In genomic region chr2:62596061-62596658, GRCh38 we compare ENCODE assay signal across 12 cellular contexts.
DNase-seq lines count a peak whose midpoint lies in the region; ATAC-seq, FAIRE-seq and TF ChIP-seq lines count a peak whose summit lies in the region.
"Had no signal": no experiment of that assay in that cellular context is flagged by ENCODE, and none has a peak within 500 bp of the region (broad histone marks: within the 10 kb centered on the region; RNA-seq: fewer than 3 reads in every experiment).

No MANE protein-coding gene starts in this region.

- DNase-seq in HCT116 (ENCODE audit: low read depth, low spot score) = no peak
- peak in 1 of 4 donors; percentile 43 for DNase-seq in body of pancreas
- no peak for DNase-seq in keratinocyte (ENCODE audit: low read depth, low spot score)
- no peak for DNase-seq in progenitor cell of endocrine pancreas (ENCODE audit: low spot score, unreplicated experiment)
- DNase-seq in NCI-H2171 treated with DMSO at 0.1 percent for 48 hours (lab: John Stamatoyannopoulos, UW) = no peak
- DNase-seq: C1 segment of cervical spinal cord; central memory CD4-positive, alpha-beta T cell; psoas muscle had no signal

- H4K20me1 ChIP-seq in HCT116 (ENCODE audit: insufficient read depth) (no peaks in the 10 kb centered on the region), keratinocyte (ENCODE audit: control insufficient read depth, extremely low read depth, insufficient read depth, low read length) (no peaks in the 10 kb centered on the region)

- intact Hi-C loops in HCT116 (cut with micrococcal nuclease) = no loop called here
- intact Hi-C loops in body of pancreas (cut with DNase I) = no loop called here

- 52 to 62% methylated on average over 2 of the region's 2 CpGs for WGBS in body of pancreas, 2 donors

- H3K4me1 Mint-ChIP-seq in progenitor cell of endocrine pancreas (ENCODE audit: low read depth) = no peaks in the 10 kb centered on the region

- H2AFZ ChIP-seq in ACC112 (ENCODE audit: low read length, unreplicated experiment) (peak overlapping the region; percentile 35), HCT116 (ENCODE audit: low read depth, low read length, poor library complexity, severe bottlenecking) (peak overlapping the region; percentile 10), keratinocyte (ENCODE audit: control insufficient read depth, low read length) (peak overlapping the region; percentile 12)

- H3K4me3 Mint-ChIP-seq in progenitor cell of endocrine pancreas (ENCODE audit: low read depth) = no peak overlapping the region

- H3K4me1 ChIP-seq in ACC112 (ENCODE audit: control insufficient read depth, insufficient read depth, low read length, unreplicated experiment) (peaks cover 16% of the 10 kb centered on the region), HCT116 (ENCODE audit: control insufficient read depth in 1 of 2, insufficient read depth in 2 of 2, low read length in 2 of 2) (no peaks in the 10 kb centered on the region), body of pancreas (peaks cover 11% of the 10 kb centered on the region), keratinocyte (ENCODE audit: control insufficient read depth, extremely low read depth, insufficient read depth, low read length) (peaks cover 8% of the 10 kb centered on the region)
- H3K4me1 ChIP-seq: psoas muscle had no signal

- no peak for TF ChIP-seq RAD21 in HCT116 (IDR thresholded peaks at IDR 0.05; ENCODE audit: low read depth)

- peak; percentile 61 for FAIRE-seq in keratinocyte (lab: Jason Lieb, UNC)
- FAIRE-seq: H1 had no signal

- H3K27ac ChIP-seq in ACC112 (ENCODE audit: low read depth, low read length) (peak overlapping the region; percentile 28; the same call in 1 of the 2 replicates), HCT116 (ENCODE audit: low read depth, low read length) (no peak overlapping the region), body of pancreas (peak overlapping the region; percentile 4 to 72 (median 38)), keratinocyte (ENCODE audit: control insufficient read depth, insufficient read depth, low read length) (no peak overlapping the region)
- H3K27ac ChIP-seq: psoas muscle had no signal

- no peaks in the 10 kb centered on the region for H3K9me2 ChIP-seq in HCT116 (ENCODE audit: insufficient read depth)

- dilution Hi-C loops in keratinocyte (cut with MboI; ENCODE audit: extremely low pct_ligation_motif_present, low sequenced_read_pairs) = no loop called here

- POLR2A ChIA-PET in HCT116 (lab: Charles Lee) = no interaction called here

- TF ChIP-seq POLR2A in HCT116 (IDR thresholded peaks at IDR 0.05; ENCODE audit: borderline replicate concordance, extremely low read depth, insufficient read depth, insufficient read length) = no peak
- no peak for TF ChIP-seq POLR2A in body of pancreas (IDR thresholded peaks at IDR 0.05)

- no peaks in the 10 kb centered on the region for H3K36me3 Mint-ChIP-seq in progenitor cell of endocrine pancreas (ENCODE audit: insufficient read depth)

- no peak overlapping the region for H3K27ac Mint-ChIP-seq in progenitor cell of endocrine pancreas

- H3K9me3 ChIP-seq in HCT116 (ENCODE audit: control insufficient read depth in 1 of 2, insufficient read depth in 1 of 2, low read depth in 1 of 2, low read length in 2 of 2) = no peaks in the 10 kb centered on the region
- no peaks in the 10 kb centered on the region for H3K9me3 ChIP-seq in body of pancreas
- H3K9me3 ChIP-seq in keratinocyte (ENCODE audit: control insufficient read depth, low read depth, low read length) = no peaks in the 10 kb centered on the region
- H3K9me3 ChIP-seq: psoas muscle had no signal

- no TSS peak for BruUV-seq in HCT116 (replicated peaks; lab: Mats Ljungman, UMichigan)

- RAD21 ChIA-PET in HCT116 (lab: Charles Lee; ENCODE audit: low non-redundant PET in 1 of 2, low total read pairs in 2 of 2, uncharacterized antibody in 2 of 2, unreplicated experiment in 2 of 2) = no interaction called here

- H3K4me3 ChIP-seq in ACC112 (ENCODE audit: low read depth, low read length) = no peak overlapping the region
- no peak overlapping the region for H3K4me3 ChIP-seq in HCT116 (replicated peaks in 1 of 2; ENCODE audit: low read depth in 1 of 2, low read length in 2 of 2)
- no peak overlapping the region for H3K4me3 ChIP-seq in body of pancreas
- no peak overlapping the region for H3K4me3 ChIP-seq in keratinocyte (ENCODE audit: control insufficient read depth in 2 of 3, extremely low read depth in 1 of 3, insufficient read depth in 2 of 3, low read depth in 1 of 3, low read length in 3 of 3)
- H3K4me3 ChIP-seq: psoas muscle had no signal

- no peaks in the 10 kb centered on the region for H3K9me1 ChIP-seq in keratinocyte (ENCODE audit: control insufficient read depth, extremely low read depth, insufficient read depth, low read length)

- no peak for ATAC-seq in HCT116
- ATAC-seq in body of pancreas = peak; percentile 80
- no peak for ATAC-seq in HG03175 (IDR thresholded peaks at IDR 0.05; ENCODE audit: unreplicated experiment)
- ATAC-seq in GM21737 (IDR thresholded peaks at IDR 0.05; ENCODE audit: unreplicated experiment) = no peak
- ATAC-seq: psoas muscle had no signal

- no peak overlapping the region for H3K4me2 ChIP-seq in HCT116 (ENCODE audit: low read length)
- H3K4me2 ChIP-seq in keratinocyte (ENCODE audit: control insufficient read depth, extremely low read depth, insufficient read depth, low read depth, low read length) = no peak overlapping the region

- TF ChIP-seq CTCF in HCT116 (IDR thresholded peaks at IDR 0.05 in 2 of 3, conservative IDR thresholded peaks at IDR 0.05 in 1 of 3; ENCODE audit: borderline replicate concordance in 1 of 3, insufficient read depth in 1 of 3, low read depth in 2 of 3, low read length in 2 of 3) (no peak), body of pancreas (IDR thresholded peaks at IDR 0.05) (no peak), keratinocyte (optimal IDR thresholded peaks at IDR 0.05 in 1 of 3, IDR thresholded peaks at IDR 0.05 in 1 of 3, conservative IDR thresholded peaks at IDR 0.05 in 1 of 3; ENCODE audit: extremely low read depth in 1 of 3, insufficient read depth in 2 of 3, low read length in 3 of 3) (no peak), progenitor cell of endocrine pancreas (IDR thresholded peaks at IDR 0.05; ENCODE audit: unreplicated experiment) (no peak)

- no peaks in the 10 kb centered on the region for H3K27me3 ChIP-seq in ACC112 (ENCODE audit: insufficient read depth, low read length)
- no peaks in the 10 kb centered on the region for H3K27me3 ChIP-seq in HCT116 (ENCODE audit: insufficient read depth, low read length)
- no peaks in the 10 kb centered on the region for H3K27me3 ChIP-seq in body of pancreas
- no peaks in the 10 kb centered on the region for H3K27me3 ChIP-seq in keratinocyte (ENCODE audit: control insufficient read depth, extremely low read depth, insufficient read depth, low read length)

- H3K36me3 ChIP-seq in ACC112 (ENCODE audit: insufficient read depth, low read length) (no peaks in the 10 kb centered on the region), HCT116 (ENCODE audit: control insufficient read depth in 1 of 2, insufficient read depth in 2 of 2, low read length in 2 of 2) (no peaks in the 10 kb centered on the region), body of pancreas (replicated peaks in 1 of 2; ENCODE audit: insufficient read depth in 1 of 2, low read depth in 2 of 2) (no peaks in the 10 kb centered on the region), keratinocyte (ENCODE audit: control insufficient read depth in 2 of 2, extremely low read depth in 1 of 2, insufficient read depth in 2 of 2, low read length in 2 of 2) (no peaks in the 10 kb centered on the region)

- H3K9ac ChIP-seq in HCT116 (ENCODE audit: low read length) (no peak overlapping the region), keratinocyte (ENCODE audit: control insufficient read depth, extremely low read depth, insufficient read depth, low read length) (no peak overlapping the region)

- CTCF ChIA-PET in HCT116 (lab: Charles Lee) = no interaction called here

- H3K9me3 Mint-ChIP-seq in progenitor cell of endocrine pancreas (ENCODE audit: low read depth) = peaks cover 3% of the 10 kb centered on the region

- no peaks in the 10 kb centered on the region for H3K27me3 Mint-ChIP-seq in progenitor cell of endocrine pancreas

- H3K79me2 ChIP-seq in ACC112 (ENCODE audit: control insufficient read depth, insufficient read depth, low read length, unreplicated experiment) (no peaks in the 10 kb centered on the region), HCT116 (ENCODE audit: insufficient read depth, low read length) (no peaks in the 10 kb centered on the region), keratinocyte (ENCODE audit: control insufficient read depth, insufficient read depth, low read length) (no peaks in the 10 kb centered on the region)

TF ChIP-seq in HCT116, 20 proteins besides CTCF, POLR2A, EP300 and RAD21:
- TF ChIP-seq SIN3A (IDR thresholded peaks at IDR 0.05; ENCODE audit: low read depth) (no peak), CBX3 (IDR thresholded peaks at IDR 0.05; ENCODE audit: low read depth) (no peak), JUND (IDR thresholded peaks at IDR 0.05) (no peak), TCF7L2 (IDR thresholded peaks at IDR 0.05; ENCODE audit: borderline replicate concordance, extremely low read depth, insufficient read depth, insufficient read length) (no peak), ZFX (IDR thresholded peaks at IDR 0.05) (no peak), YY1 (IDR thresholded peaks at IDR 0.05; ENCODE audit: extremely low read depth, insufficient replicate concordance, low read depth, low read length) (no peak), ELF1 (IDR thresholded peaks at IDR 0.05; ENCODE audit: borderline replicate concordance, low read depth) (no peak), CEBPB (IDR thresholded peaks at IDR 0.05; ENCODE audit: low read depth) (no peak), EZH2phosphoT487 (IDR thresholded peaks at IDR 0.05; ENCODE audit: borderline replicate concordance) (no peak), SP1 (IDR thresholded peaks at IDR 0.05; ENCODE audit: low read depth) (no peak)
- TF ChIP-seq, protein P1, sequence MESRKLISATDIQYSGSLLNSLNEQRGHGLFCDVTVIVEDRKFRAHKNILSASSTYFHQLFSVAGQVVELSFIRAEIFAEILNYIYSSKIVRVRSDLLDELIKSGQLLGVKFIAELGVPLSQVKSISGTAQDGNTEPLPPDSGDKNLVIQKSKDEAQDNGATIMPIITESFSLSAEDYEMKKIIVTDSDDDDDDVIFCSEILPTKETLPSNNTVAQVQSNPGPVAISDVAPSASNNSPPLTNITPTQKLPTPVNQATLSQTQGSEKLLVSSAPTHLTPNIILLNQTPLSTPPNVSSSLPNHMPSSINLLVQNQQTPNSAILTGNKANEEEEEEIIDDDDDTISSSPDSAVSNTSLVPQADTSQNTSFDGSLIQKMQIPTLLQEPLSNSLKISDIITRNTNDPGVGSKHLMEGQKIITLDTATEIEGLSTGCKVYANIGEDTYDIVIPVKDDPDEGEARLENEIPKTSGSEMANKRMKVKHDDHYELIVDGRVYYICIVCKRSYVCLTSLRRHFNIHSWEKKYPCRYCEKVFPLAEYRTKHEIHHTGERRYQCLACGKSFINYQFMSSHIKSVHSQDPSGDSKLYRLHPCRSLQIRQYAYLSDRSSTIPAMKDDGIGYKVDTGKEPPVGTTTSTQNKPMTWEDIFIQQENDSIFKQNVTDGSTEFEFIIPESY (IDR thresholded peaks at IDR 0.05; ENCODE audit: extremely low read depth, insufficient replicate concordance, low read length) = no peak
TF ChIP-seq in HCT116: peak in this region for 0.

Comparison
In these comparisons a context has a peak if more than half of its experiments do, and no peak if none do; other contexts are left out.
1. H3K27ac ChIP-seq: peak in ACC112 (single experiment) and body of pancreas (4 of 4); none in HCT116 (single experiment) and keratinocyte (single experiment).
2. Peak in every context shown above with its lines, with median percentiles within 50 percentile points of each other: H2AFZ ChIP-seq.